ENCODE assay signal across 1 cellular context in the genomic region with DNA sequence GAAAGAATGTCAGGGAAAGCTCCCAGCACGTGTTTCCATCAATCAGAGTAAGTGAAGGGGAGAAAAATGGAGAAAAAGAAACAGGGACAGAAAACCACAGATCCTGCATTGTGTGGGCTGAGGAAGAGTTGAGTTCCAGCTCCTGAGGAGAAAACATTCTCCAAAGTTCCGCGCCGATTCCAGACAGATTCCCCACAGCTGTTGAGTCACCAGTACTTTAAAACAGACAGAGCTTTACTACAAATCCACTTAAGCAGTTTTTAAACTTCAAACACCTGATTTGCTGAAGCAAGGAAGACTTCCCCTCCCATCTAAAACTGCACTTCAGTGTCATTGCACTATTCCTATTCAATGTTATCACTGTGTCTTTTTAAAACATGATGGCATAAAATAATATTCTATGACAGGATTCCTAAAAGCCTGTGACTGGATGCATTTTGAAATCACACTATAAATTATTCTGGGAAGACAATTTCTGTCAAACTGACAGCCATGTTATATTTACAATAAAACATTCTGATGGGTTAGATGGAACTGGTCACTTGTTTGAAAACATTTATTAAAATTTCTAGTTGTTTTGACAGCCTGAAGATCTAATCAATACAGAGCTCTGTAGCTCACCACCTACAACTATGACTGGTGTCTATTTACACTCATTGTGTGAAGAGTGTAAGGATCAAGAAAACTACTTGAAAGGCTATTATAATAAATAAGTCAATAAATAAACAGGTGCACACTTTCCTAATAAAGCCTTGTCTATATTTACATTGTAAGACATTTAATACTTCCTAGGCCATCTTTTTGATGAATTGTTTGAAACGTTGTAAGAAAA.
TF ChIP-seq lines count a peak whose summit lies in the region.

No MANE protein-coding gene starts in this region.

TF ChIP-seq in H1, 55 proteins besides CTCF, POLR2A, EP300 and RAD21 (continued from another document):
- no peak for TF ChIP-seq ZNF274 (IDR thresholded peaks at IDR 0.05; ENCODE audit: borderline replicate concordance, extremely low read depth, low read length)
- TF ChIP-seq CHD2 (IDR thresholded peaks at IDR 0.05; ENCODE audit: low read length) = no peak
- no peak for TF ChIP-seq GTF2F1 (IDR thresholded peaks at IDR 0.05; ENCODE audit: borderline replicate concordance, low read depth, low read length)
- TF ChIP-seq CHD7 (IDR thresholded peaks at IDR 0.05; ENCODE audit: insufficient replicate concordance, low read length) = no peak
- no peak for TF ChIP-seq NRF1 (IDR thresholded peaks at IDR 0.05; ENCODE audit: low read depth, low read length)
- no peak for TF ChIP-seq SP2 (IDR thresholded peaks at IDR 0.05; ENCODE audit: low read length)
- no peak for TF ChIP-seq RNF2 (IDR thresholded peaks at IDR 0.05; ENCODE audit: borderline replicate concordance, low read depth, low read length, missing control alignments, poor library complexity, severe bottlenecking)
